19 cellular contexts compared by ENCODE assay signal in genomic region chr5:36741138-36741537, GRCh38.
"Had no signal": no experiment of that assay in that cellular context is flagged by ENCODE, and none has a peak within 500 bp of the region (broad histone marks: within the 10 kb centered on the region; RNA-seq: fewer than 3 reads in every experiment).

No MANE protein-coding gene starts in this region.

- H3K9me3 Mint-ChIP-seq: activated CD4-positive, alpha-beta memory T cell treated with anti-CD3 and anti-CD28 coated beads for 36 hours; activated T-cell treated with anti-CD3 and anti-CD28 coated beads, Interleukin-2, amount 50 U/mL, for 72 hours; effector memory CD8-positive, alpha-beta T cell; natural killer cell; stimulated activated naive B cell treated with anti-CD40 and anti-IgM and Interleukin-4, amounts not matched to agents 10 μg/mL and 1 μg/mL and 100 μg/mL, for 72 hours had no signal

- DNase-seq: activated CD4-positive, alpha-beta memory T cell treated with anti-CD3 and anti-CD28 coated beads for 36 hours; activated CD4-positive, alpha-beta T cell treated with anti-CD3 and anti-CD28 coated beads for 1 hour; activated T-cell treated with anti-CD3 and anti-CD28 coated beads, Interleukin-2, amount 50 U/mL, for 72 hours; aorta; cortex of kidney; effector memory CD8-positive, alpha-beta T cell; hypothalamus; kidney glomerular epithelial cell; lower lobe of right lung; natural killer cell; nucleus accumbens; psoas muscle; right lobe of liver; stimulated activated CD4-positive, alpha-beta T cell treated with anti-CD3 and anti-CD28 coated beads, Interleukin-2, amount 100 ng/mL, for 24 hours; stimulated activated naive B cell treated with anti-CD40 and anti-IgM and Interleukin-4, amounts not matched to agents 10 μg/mL and 1 μg/mL and 100 μg/mL, for 72 hours; T-helper 17 cell; trophoblast cell had no signal

- H3K27ac Mint-ChIP-seq: activated CD4-positive, alpha-beta memory T cell treated with anti-CD3 and anti-CD28 coated beads for 36 hours; activated T-cell treated with anti-CD3 and anti-CD28 coated beads, Interleukin-2, amount 50 U/mL, for 72 hours; effector memory CD8-positive, alpha-beta T cell; natural killer cell; stimulated activated naive B cell treated with anti-CD40 and anti-IgM and Interleukin-4, amounts not matched to agents 10 μg/mL and 1 μg/mL and 100 μg/mL, for 72 hours; T-helper 17 cell had no signal

- H3K36me3 Mint-ChIP-seq: activated CD4-positive, alpha-beta memory T cell treated with anti-CD3 and anti-CD28 coated beads for 36 hours; natural killer cell; stimulated activated naive B cell treated with anti-CD40 and anti-IgM and Interleukin-4, amounts not matched to agents 10 μg/mL and 1 μg/mL and 100 μg/mL, for 72 hours had no signal

- H3K4me3 Mint-ChIP-seq: activated CD4-positive, alpha-beta memory T cell treated with anti-CD3 and anti-CD28 coated beads for 36 hours; activated T-cell treated with anti-CD3 and anti-CD28 coated beads, Interleukin-2, amount 50 U/mL, for 72 hours; effector memory CD8-positive, alpha-beta T cell; natural killer cell; stimulated activated naive B cell treated with anti-CD40 and anti-IgM and Interleukin-4, amounts not matched to agents 10 μg/mL and 1 μg/mL and 100 μg/mL, for 72 hours; T-helper 17 cell had no signal

- H3K9me3 ChIP-seq: lower lobe of right lung, psoas muscle, right lobe of liver had no signal

- ATAC-seq: activated T-cell treated with anti-CD3 and anti-CD28 coated beads, Interleukin-2, amount 50 U/mL, for 72 hours; effector memory CD8-positive, alpha-beta T cell; lower lobe of right lung; natural killer cell; psoas muscle; right lobe of liver; stimulated activated naive B cell treated with anti-CD40 and anti-IgM and Interleukin-4, amounts not matched to agents 10 μg/mL and 1 μg/mL and 100 μg/mL, for 72 hours; T-helper 17 cell had no signal

- H3K4me3 ChIP-seq: cardiac muscle cell, lower lobe of right lung, psoas muscle, right lobe of liver had no signal

- H3K27ac ChIP-seq: cardiac muscle cell, epithelial cell of prostate, lower lobe of right lung, psoas muscle, right lobe of liver had no signal

- H3K27me3 ChIP-seq: right lobe of liver had no signal

- H3K36me3 ChIP-seq: cardiac muscle cell, lower lobe of right lung, right lobe of liver had no signal
